Comparison of ENCODE assay signal across 9 cellular contexts in genomic region chr10:48215148-48215982, GRCh38. TPM values are rescaled to one million over a fixed set of nuclear protein-coding genes. Genes with fewer than 3 reads are reported as not detected.
DNase-seq lines count a peak whose midpoint lies in the region; ATAC-seq, FAIRE-seq and TF ChIP-seq lines count a peak whose summit lies in the region.
"Had no signal": no experiment of that assay in that cellular context is flagged by ENCODE, and none has a peak within 500 bp of the region (broad histone marks: within the 10 kb centered on the region; RNA-seq: fewer than 3 reads in every experiment).

No MANE protein-coding gene starts in this region.

- peaks cover under 1% of the 10 kb centered on the region; the same call in 1 of the 2 replicates for H3K27me3 ChIP-seq in Caco-2 (replicated peaks; ENCODE audit: control insufficient read depth, insufficient read depth, low read length)
- H3K27me3 ChIP-seq in GM23338 (ENCODE audit: insufficient read depth) = no peaks in the 10 kb centered on the region
- H3K27me3 ChIP-seq in adrenal gland = no peaks in the 10 kb centered on the region

- H3F3A ChIP-seq in GM23338 (replicated peaks; ENCODE audit: low read depth) = no peaks in the 10 kb centered on the region

- H2AFZ ChIP-seq in GM23338 = no peak overlapping the region

- H3K9me3 Mint-ChIP-seq in Caco-2 (ENCODE audit: unreplicated experiment) (no peaks in the 10 kb centered on the region), GM23338 (no peaks in the 10 kb centered on the region; the same call in 2 of the 3 replicates)
- H3K9me3 Mint-ChIP-seq in stimulated activated naive B cell treated with anti-CD40 and anti-IgM and Interleukin-4, amounts not matched to agents 10 μg/mL and 1 μg/mL and 100 μg/mL, for 72 hours = peaks cover 4% of the 10 kb centered on the region in 2 donors

- WGBS in adrenal gland, 4 donors = 79 to 89% (median 85%) methylated on average over 7 of the region's 7 CpGs

- H3K4me3 ChIP-seq in Caco-2 (ENCODE audit: low read depth, low read length) (no peak overlapping the region), GM23338 (no peak overlapping the region), adrenal gland (no peak overlapping the region)

- no TSS peak for BruUV-seq in Caco-2 (replicated peaks; lab: Mats Ljungman, UMichigan)

- H3K9me3 ChIP-seq in Caco-2 (no peaks in the 10 kb centered on the region), adrenal gland (replicated peaks in 1 of 3) (no peaks in the 10 kb centered on the region)

- no peak overlapping the region for H3K4me2 ChIP-seq in GM23338

- H3K4me3 Mint-ChIP-seq in Caco-2 (ENCODE audit: unreplicated experiment) (no peak overlapping the region), GM23338 (no peak overlapping the region)
- no peak overlapping the region for H3K4me3 Mint-ChIP-seq in stimulated activated naive B cell treated with anti-CD40 and anti-IgM and Interleukin-4, amounts not matched to agents 10 μg/mL and 1 μg/mL and 100 μg/mL, for 72 hours
- H3K4me3 Mint-ChIP-seq: naive thymus-derived CD8-positive, alpha-beta T cell had no signal

- H4K20me1 ChIP-seq in GM23338 (replicated peaks; ENCODE audit: insufficient read depth) = no peaks in the 10 kb centered on the region

- H3K4me1 Mint-ChIP-seq in Caco-2 (ENCODE audit: low read depth, unreplicated experiment) = no peaks in the 10 kb centered on the region
- H3K4me1 Mint-ChIP-seq in GM23338 = no peaks in the 10 kb centered on the region; the same call in 2 of the 3 replicates
- H3K4me1 Mint-ChIP-seq in stimulated activated naive B cell treated with anti-CD40 and anti-IgM and Interleukin-4, amounts not matched to agents 10 μg/mL and 1 μg/mL and 100 μg/mL, for 72 hours = no peaks in the 10 kb centered on the region
- H3K4me1 Mint-ChIP-seq: naive thymus-derived CD8-positive, alpha-beta T cell had no signal

- peak; percentile 96 for ATAC-seq in GM23338
- peak; percentile 54 to 75 for ATAC-seq in stimulated activated naive B cell treated with anti-CD40 and anti-IgM and Interleukin-4, amounts not matched to agents 10 μg/mL and 1 μg/mL and 100 μg/mL, for 72 hours (replicated peaks)
- ATAC-seq: naive thymus-derived CD8-positive, alpha-beta T cell had no signal

- TF ChIP-seq CTCF in Caco-2 (IDR thresholded peaks at IDR 0.05; ENCODE audit: insufficient read depth in 1 of 2, low read depth in 1 of 2, low read length in 1 of 2, severe bottlenecking in 1 of 2, unreplicated experiment in 1 of 2) (peak; percentile 94 to 95), GM23338 (conservative IDR thresholded peaks at IDR 0.05; ENCODE audit: low read depth in 2 of 2) (peak; percentile 83 to 86), adrenal gland (IDR thresholded peaks at IDR 0.05) (peak; percentile 34 to 54 (median 53))

- FAIRE-seq in frontal cortex (lab: Jason Lieb, UNC) = no peak

- DNase-seq in Caco-2 = peak; percentile 70 to 82
- peak; percentile 78 for DNase-seq in GM23338 (ENCODE audit: low spot score)
- DNase-seq in NCI-H69 (lab: John Stamatoyannopoulos, UW) = peak; percentile 72
- peak; percentile 32 to 63 (median 53) for DNase-seq in adrenal gland
- DNase-seq in islet precursor cell = peak; percentile 76
- no peak for DNase-seq in stimulated activated naive B cell treated with anti-CD40 and anti-IgM and Interleukin-4, amounts not matched to agents 10 μg/mL and 1 μg/mL and 100 μg/mL, for 72 hours
- DNase-seq in frontal cortex (ENCODE audit: low spot score in 2 of 2) = no peak
- DNase-seq in T1000 (lab: John Stamatoyannopoulos, UW) = no peak

- peaks cover 28% of the 10 kb centered on the region for H3K27me3 Mint-ChIP-seq in Caco-2 (ENCODE audit: insufficient read depth, unreplicated experiment)
- peaks cover 3% of the 10 kb centered on the region for H3K27me3 Mint-ChIP-seq in GM23338 (ENCODE audit: insufficient read depth, low read depth, poor library complexity)
- peaks cover 24 to 33% of the 10 kb centered on the region in 2 donors for H3K27me3 Mint-ChIP-seq in stimulated activated naive B cell treated with anti-CD40 and anti-IgM and Interleukin-4, amounts not matched to agents 10 μg/mL and 1 μg/mL and 100 μg/mL, for 72 hours

- H3K36me3 ChIP-seq in Caco-2 (ENCODE audit: control insufficient read depth, insufficient read depth, low read length) (no peaks in the 10 kb centered on the region), GM23338 (ENCODE audit: insufficient read depth) (no peaks in the 10 kb centered on the region), adrenal gland (replicated peaks in 1 of 2) (no peaks in the 10 kb centered on the region)

- H3K27ac ChIP-seq in GM23338 (ENCODE audit: low read depth) (no peak overlapping the region), adrenal gland (no peak overlapping the region)

- POLR2A ChIA-PET in Caco-2 (lab: Charles Lee) = no interaction called here

- H3K4me1 ChIP-seq in Caco-2 (no peaks in the 10 kb centered on the region), GM23338 (ENCODE audit: insufficient read depth) (no peaks in the 10 kb centered on the region), adrenal gland (replicated peaks in 1 of 2) (no peaks in the 10 kb centered on the region)

- intact Hi-C loops in Caco-2 (cut with micrococcal nuclease; ENCODE audit: unreplicated experiment) (loop anchor here (1.0 to 5.0 kb wide), 3 partner anchors 74 to 117 kb away; partner anchors contain the start of gene MAPK8), adrenal gland (cut with DNase I) (no loop called here)

- H3K27ac Mint-ChIP-seq in Caco-2 (ENCODE audit: unreplicated experiment) = no peak overlapping the region
- no peak overlapping the region for H3K27ac Mint-ChIP-seq in GM23338
- no peak overlapping the region for H3K27ac Mint-ChIP-seq in stimulated activated naive B cell treated with anti-CD40 and anti-IgM and Interleukin-4, amounts not matched to agents 10 μg/mL and 1 μg/mL and 100 μg/mL, for 72 hours
- H3K27ac Mint-ChIP-seq: naive thymus-derived CD8-positive, alpha-beta T cell had no signal

- no peaks in the 10 kb centered on the region for H3K36me3 Mint-ChIP-seq in Caco-2 (ENCODE audit: insufficient read depth, unreplicated experiment)
- H3K36me3 Mint-ChIP-seq in GM23338 (ENCODE audit: low read depth) = no peaks in the 10 kb centered on the region
- peaks cover 0 to 3% of the 10 kb centered on the region in 2 donors for H3K36me3 Mint-ChIP-seq in stimulated activated naive B cell treated with anti-CD40 and anti-IgM and Interleukin-4, amounts not matched to agents 10 μg/mL and 1 μg/mL and 100 μg/mL, for 72 hours
- H3K36me3 Mint-ChIP-seq: naive thymus-derived CD8-positive, alpha-beta T cell had no signal

- TF ChIP-seq POLR2A in adrenal gland (IDR thresholded peaks at IDR 0.05) = no peak

- H3K79me2 ChIP-seq in GM23338 (replicated peaks; ENCODE audit: insufficient read depth) = no peaks in the 10 kb centered on the region

- CTCF ChIA-PET in Caco-2 (lab: Charles Lee) = interaction anchor here (2.2 kb wide), 1 partner anchor 74 kb away, joined by 12 read pairs; no protein-coding TSS in a partner anchor

- H3K9me2 ChIP-seq in GM23338 (ENCODE audit: insufficient read depth) = no peaks in the 10 kb centered on the region

TF ChIP-seq in GM23338, 12 proteins besides CTCF, POLR2A, EP300 and RAD21 (continues in another document):
- TF ChIP-seq NANOG (IDR thresholded peaks at IDR 0.05; ENCODE audit: borderline replicate concordance) (no peak), JUNB (IDR thresholded peaks at IDR 0.05; ENCODE audit: unreplicated experiment) (no peak), EZH2phosphoT487 (IDR thresholded peaks at IDR 0.05; ENCODE audit: unreplicated experiment) (no peak), ZNF114 (CRISPR knock-in tag; IDR thresholded peaks at IDR 0.05) (no peak), EZH2 (IDR thresholded peaks at IDR 0.05; ENCODE audit: low read depth, unreplicated experiment) (no peak), POLR2AphosphoS5 (IDR thresholded peaks at IDR 0.05; ENCODE audit: low read depth) (no peak), REST (IDR thresholded peaks at IDR 0.05; ENCODE audit: unreplicated experiment) (no peak), ZNF331 (CRISPR knock-in tag; IDR thresholded peaks at IDR 0.05; ENCODE audit: low read depth) (no peak), STAT1 (IDR thresholded peaks at IDR 0.05; ENCODE audit: unreplicated experiment) (no peak), ETS1 (IDR thresholded peaks at IDR 0.05) (no peak)

RNA-seq across cellular contexts. Expression of gene FRMPD2, which starts 59.1 kb away (rescaled TPM):
- total RNA-seq in Caco-2 (2022) (0.12 TPM in 1 of 2 replicates, not detected in the other), adrenal gland (under 1 TPM in 1 of 8 donors, not detected in 7; under 0.01 TPM), frontal cortex (3.3 TPM)
- total RNA-seq in GM23338 (2014; rRNA removed; shearing (Covaris generic)) = not detected in 2 replicates
- polyA plus RNA-seq in GM23338 (2016; fragmentation: Nextera tagmentation; extraction: Ambion mirVana) (not detected in 2 replicates), adrenal gland (not detected)
- total RNA-seq: naive thymus-derived CD8-positive, alpha-beta T cell had no signal
- polyA plus RNA-seq: naive thymus-derived CD8-positive, alpha-beta T cell had no signal

Comparison
In these comparisons a context has a peak if more than half of its experiments do, and no peak if none do; other contexts are left out.
1. DNase-seq: peak in Caco-2 (2 of 2), GM23338 (single experiment), NCI-H69 (single experiment), adrenal gland (7 of 7) and islet precursor cell (single experiment); none in stimulated activated naive B cell treated with anti-CD40 and anti-IgM and Interleukin-4, amounts not matched to agents 10 μg/mL and 1 μg/mL and 100 μg/mL, for 72 hours (single experiment), frontal cortex (0 of 2) and T1000 (single experiment).
2. Peak in every context shown above with its lines, with median percentiles within 50 percentile points of each other: CTCF ChIP-seq.